ENCODE assay signal across 20 cellular contexts in the genomic region with DNA sequence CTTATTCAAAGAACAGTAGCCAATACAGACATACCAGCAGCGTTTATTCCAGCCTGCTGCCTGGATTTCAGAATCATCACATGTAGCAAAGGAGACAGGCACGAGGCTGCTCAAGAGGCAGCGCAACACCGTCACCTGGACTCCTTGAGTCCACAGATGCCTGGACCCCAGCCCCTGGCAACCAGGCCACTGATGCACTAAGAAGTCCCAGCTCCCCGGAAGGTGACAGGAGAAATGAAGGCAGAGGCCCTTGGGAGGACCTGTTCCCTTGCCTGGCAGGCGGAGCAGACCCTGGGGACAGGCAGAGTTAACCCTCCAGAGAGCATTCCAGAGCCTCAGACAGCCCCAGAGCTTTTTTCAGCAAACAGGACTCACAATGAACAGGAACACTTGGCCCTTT. TPM values are rescaled to one million over a fixed set of nuclear protein-coding genes. Genes with fewer than 3 reads are reported as not detected.
DNase-seq lines count a peak whose midpoint lies in the region; FAIRE-seq and TF ChIP-seq lines count a peak whose summit lies in the region.
"Had no signal": no experiment of that assay in that cellular context is flagged by ENCODE, and none has a peak within 500 bp of the region (broad histone marks: within the 10 kb centered on the region; RNA-seq: fewer than 3 reads in every experiment).

No MANE protein-coding gene starts in this region.

- H3K4me1 Mint-ChIP-seq in Calu3 (ENCODE audit: low read depth, unreplicated experiment), result peaks cover 22% of the 10 kb centered on the region

- no peak overlapping the region for H3K4me3 ChIP-seq in kidney (ENCODE audit: low read length in 2 of 2)
- no peak overlapping the region for H3K4me3 ChIP-seq in sigmoid colon
- no peak overlapping the region for H3K4me3 ChIP-seq in brain microvascular endothelial cell (ENCODE audit: low read depth, low read length)
- H3K4me3 ChIP-seq: GM23248, HAP-1, K562, MG63 had no signal

- no peak for TF ChIP-seq POLR2A in sigmoid colon (IDR thresholded peaks at IDR 0.05)
- no peak for TF ChIP-seq POLR2A in H54 (IDR thresholded peaks at IDR 0.05; ENCODE audit: low read depth, low read length)

- BruUV-seq in Calu3 (replicated peaks; lab: Mats Ljungman, UMichigan), result no TSS peak

- no peaks in the 10 kb centered on the region for H3K27me3 Mint-ChIP-seq in Calu3 (ENCODE audit: unreplicated experiment)
- H3K27me3 Mint-ChIP-seq: B cell had no signal

- no peaks in the 10 kb centered on the region for H3K27me3 ChIP-seq in sigmoid colon
- H3K27me3 ChIP-seq in brain microvascular endothelial cell (replicated peaks), result no peaks in the 10 kb centered on the region
- H3K27me3 ChIP-seq: MG63 had no signal

- H3K9me3 ChIP-seq in kidney (ENCODE audit: control insufficient read depth in 1 of 2, low read length in 2 of 2) (no peaks in the 10 kb centered on the region), sigmoid colon (no peaks in the 10 kb centered on the region)
- H3K9me3 ChIP-seq: HAP-1, MG63 had no signal

- in situ Hi-C loops in ACHN (cut with HindIII; ENCODE audit: low pct_ligation_motif_present, low pct_unique_long_range_greater_than_20kb, low sequenced_read_pairs) (no loop called here), brain microvascular endothelial cell (cut with HindIII; ENCODE audit: low pct_ligation_motif_present, low sequenced_read_pairs) (no loop called here), GM13976 (cut with MboI; ENCODE audit: low sequenced_read_pairs, unreplicated experiment) (no loop called here)

- 94 to 95% methylated on average over 6 of the region's 6 CpGs for WGBS in sigmoid colon, 2 donors

- no peak for FAIRE-seq in kidney (lab: Jason Lieb, UNC)
- no peak for FAIRE-seq in H54 (lab: Jason Lieb, UNC)
- FAIRE-seq: K562 had no signal

- H3K9me3 Mint-ChIP-seq in Calu3 (ENCODE audit: low read depth, unreplicated experiment), result no peaks in the 10 kb centered on the region

- H3K4me1 ChIP-seq in kidney (ENCODE audit: control insufficient read depth in 1 of 2, insufficient read depth in 1 of 2, low read depth in 1 of 2, low read length in 2 of 2) (peaks cover 18 to 23% of the 10 kb centered on the region in 2 donors), sigmoid colon (no peaks in the 10 kb centered on the region)
- H3K4me1 ChIP-seq: HAP-1 had no signal

- peaks cover 15% of the 10 kb centered on the region in 2 donors for H3K36me3 ChIP-seq in kidney (ENCODE audit: control insufficient read depth in 1 of 2, insufficient read depth in 2 of 2, low read length in 2 of 2)
- H3K36me3 ChIP-seq in sigmoid colon, result peaks cover 0 to 42% (median 3%) of the 10 kb centered on the region in 4 donors
- H3K36me3 ChIP-seq in brain microvascular endothelial cell (replicated peaks), result peaks cover 9% of the 10 kb centered on the region

- H3K27ac Mint-ChIP-seq in Calu3 (ENCODE audit: unreplicated experiment), result peak overlapping the region; percentile 17
- H3K27ac Mint-ChIP-seq: B cell had no signal

- DNase-seq in Calu3 (no peak), kidney (peak; percentile 45), sigmoid colon (peak; percentile 50), ACHN (no peak), brain microvascular endothelial cell (no peak), H54 (ENCODE audit: insufficient read length, low spot score) (no peak), GM13976 (ENCODE audit: low spot score) (no peak)
- DNase-seq: DMS79, GM23248, MG63, NCI-H1417, NCI-H187, NCI-H446, NCI-H526 treated with DMSO at 0.1 percent for 48 hours, SIG-M5 had no signal

- TF ChIP-seq EP300 in sigmoid colon (IDR thresholded peaks at IDR 0.05), result no peak

- H3K27ac ChIP-seq in angular gyrus (ENCODE audit: low read depth, low read length) (peak overlapping the region; percentile 45), kidney (ENCODE audit: low read depth in 2 of 2, low read length in 2 of 2) (no peak overlapping the region), sigmoid colon (peak overlapping the region in 1 of 4 donors; percentile 22), brain microvascular endothelial cell (no peak overlapping the region)
- H3K27ac ChIP-seq: GM23248 had no signal

- no peak overlapping the region for H3K4me3 Mint-ChIP-seq in Calu3 (ENCODE audit: low read depth, unreplicated experiment)
- H3K4me3 Mint-ChIP-seq: B cell had no signal

- no peak overlapping the region for H3K9ac ChIP-seq in kidney (ENCODE audit: low read length in 2 of 2)
- H3K9ac ChIP-seq: GM23248 had no signal

- CTCF ChIA-PET in Calu3 (lab: Charles Lee), result no interaction called here

- TF ChIP-seq CTCF in Calu3 (IDR thresholded peaks at IDR 0.05; ENCODE audit: unreplicated experiment) (no peak), kidney (IDR thresholded peaks at IDR 0.05; ENCODE audit: borderline replicate concordance, extremely low read depth, insufficient read depth) (no peak), sigmoid colon (IDR thresholded peaks at IDR 0.05) (no peak), brain microvascular endothelial cell (IDR thresholded peaks at IDR 0.05; ENCODE audit: low read depth, low read length, missing control alignments) (no peak), GM13976 (IDR thresholded peaks at IDR 0.05; ENCODE audit: borderline replicate concordance, control extremely low read depth, extremely low read depth, insufficient read depth, missing control alignments) (no peak)

- intact Hi-C loops in Calu3 (cut with micrococcal nuclease; ENCODE audit: unreplicated experiment), result loop anchor here (5.0 kb wide), 1 partner anchor 222 kb away; no protein-coding TSS in a partner anchor
- intact Hi-C loops in kidney (cut with DNase I), result no loop called here
- intact Hi-C loops in sigmoid colon (cut with DNase I), result no loop called here

- H3K36me3 Mint-ChIP-seq in Calu3 (ENCODE audit: insufficient read depth, unreplicated experiment), result peaks cover 48% of the 10 kb centered on the region

RNA-seq across cellular contexts. Expression of gene SMIM5, which starts 16.5 kb away (rescaled TPM):
- total RNA-seq in Calu3 (2022), result 1.9 and 3.5 TPM in 2 replicates
- total RNA-seq in kidney, result 8.0 TPM
- polyA plus RNA-seq in kidney (ENCODE audit: insufficient read depth, low read depth, low replicate concordance), result 63.0 TPM
- 1 to 10 TPM in 3 of 4 donors, under 1 TPM in 1; 0.82 to 7.2 (median 3.8) TPM for total RNA-seq in sigmoid colon
- polyA plus RNA-seq in sigmoid colon, result 10 to 100 TPM in 1 of 3 donors, 1 to 10 TPM in 2; 5.5 to 29.6 (median 6.0) TPM
- total RNA-seq: GM23248, K562, RPMI7951 had no signal

RNA-seq across cellular contexts. Expression of gene RECQL5, which starts 17.3 kb away (rescaled TPM):
- total RNA-seq in Calu3 (2022), result 71.3 and 87.3 TPM in 2 replicates
- total RNA-seq in kidney, result 51.6 TPM
- polyA plus RNA-seq in kidney (ENCODE audit: insufficient read depth, low read depth, low replicate concordance), result 40.0 TPM
- 10 to 100 TPM in 3 of 4 donors, 1 to 10 TPM in 1; 5.1 to 11.6 (median 11.3) TPM for total RNA-seq in sigmoid colon
- 10 to 100 TPM in 2 of 3 donors, 1 to 10 TPM in 1; 9.0 to 30.1 (median 10.2) TPM for polyA plus RNA-seq in sigmoid colon

RNA-seq across cellular contexts. Expression of gene SAP30BP, which starts 17.5 kb away (rescaled TPM):
- total RNA-seq in Calu3 (2022) (96.4 and 98.4 TPM in 2 replicates), kidney (95.1 TPM), sigmoid colon (10 to 100 TPM; 53.5 to 96.9 (median 63.6) TPM)
- polyA plus RNA-seq in kidney (ENCODE audit: insufficient read depth, low read depth, low replicate concordance) (62.9 TPM), sigmoid colon (10 to 100 TPM; 53.2 to 69.3 (median 57.7) TPM)

Comparison
In these comparisons a context has a peak if more than half of its experiments do, and no peak if none do; other contexts are left out.
1. DNase-seq: peak in kidney (single experiment) and sigmoid colon (single experiment); none in Calu3 (single experiment), ACHN (single experiment), brain microvascular endothelial cell (single experiment), H54 (single experiment) and GM13976 (single experiment).